ENCODE assay signal across 1 cellular context in the genomic region with DNA sequence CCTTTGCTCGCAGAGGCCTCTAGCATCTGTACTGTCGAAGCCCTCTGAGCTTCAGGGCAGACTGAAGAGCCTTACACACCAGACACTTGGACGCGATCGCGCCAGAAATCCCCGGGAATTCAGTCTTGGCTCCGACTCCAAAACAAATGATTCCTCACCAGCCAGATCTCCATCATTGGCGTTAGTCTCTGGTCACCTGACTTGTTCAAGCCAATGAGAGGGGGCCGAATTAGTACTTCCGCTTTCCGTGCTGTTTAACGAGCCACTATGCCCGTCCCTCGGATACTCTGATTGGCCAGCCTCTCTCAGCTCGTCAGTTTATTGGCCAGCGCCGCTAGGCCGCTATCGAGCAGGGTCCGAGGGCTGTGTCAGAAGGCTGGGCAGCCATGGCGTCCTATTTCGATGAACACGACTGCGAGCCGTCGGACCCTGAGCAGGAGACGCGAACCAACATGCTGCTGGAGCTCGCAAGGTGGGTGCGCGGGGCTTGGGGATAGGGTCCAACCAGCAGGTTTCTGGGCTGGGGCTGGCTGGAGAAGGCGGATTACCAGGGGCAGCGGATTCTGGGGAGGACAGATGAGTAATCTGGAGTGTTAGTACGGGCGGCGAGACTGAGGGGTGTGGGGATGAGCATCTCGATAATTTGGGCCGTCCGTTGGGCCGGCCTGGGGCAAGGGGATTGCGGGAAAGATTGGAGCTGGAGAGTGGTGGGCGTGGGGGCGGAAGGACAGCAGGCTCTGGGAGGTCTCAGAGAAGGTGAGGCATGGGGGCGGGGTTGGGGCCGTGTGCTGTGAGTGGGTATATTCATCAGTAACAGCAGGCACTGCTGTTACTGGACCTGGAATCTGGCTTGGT.
TF ChIP-seq lines count a peak whose summit lies in the region.

TSS of gene RNF181 (plus strand) at position 368 of the 855 bp plus-strand sequence. CDS start at position 387, 19 bp downstream.

TF ChIP-seq in K562, 482 proteins besides CTCF, POLR2A, EP300 and RAD21 (continued from another document and continues in another):
- TF ChIP-seq, protein P1, sequence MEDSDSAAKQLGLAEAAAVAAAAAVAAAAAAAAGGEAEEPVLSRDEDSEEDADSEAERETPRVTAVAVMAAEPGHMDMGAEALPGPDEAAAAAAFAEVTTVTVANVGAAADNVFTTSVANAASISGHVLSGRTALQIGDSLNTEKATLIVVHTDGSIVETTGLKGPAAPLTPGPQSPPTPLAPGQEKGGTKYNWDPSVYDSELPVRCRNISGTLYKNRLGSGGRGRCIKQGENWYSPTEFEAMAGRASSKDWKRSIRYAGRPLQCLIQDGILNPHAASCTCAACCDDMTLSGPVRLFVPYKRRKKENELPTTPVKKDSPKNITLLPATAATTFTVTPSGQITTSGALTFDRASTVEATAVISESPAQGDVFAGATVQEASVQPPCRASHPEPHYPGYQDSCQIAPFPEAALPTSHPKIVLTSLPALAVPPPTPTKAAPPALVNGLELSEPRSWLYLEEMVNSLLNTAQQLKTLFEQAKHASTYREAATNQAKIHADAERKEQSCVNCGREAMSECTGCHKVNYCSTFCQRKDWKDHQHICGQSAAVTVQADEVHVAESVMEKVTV (CRISPR knock-in tag; IDR thresholded peaks at IDR 0.05), result no peak
- TF ChIP-seq SMARCA5 (IDR thresholded peaks at IDR 0.05) (no peak), HNRNPK (IDR thresholded peaks at IDR 0.05; ENCODE audit: low read depth, low read length, poor library complexity, severe bottlenecking) (no peak), GATA2 (CRISPR knock-in tag; IDR thresholded peaks at IDR 0.05) (no peak), KLF1 (tag; IDR thresholded peaks at IDR 0.05) (no peak), BCL6 (CRISPR knock-in tag; IDR thresholded peaks at IDR 0.05) (no peak), MLX (CRISPR knock-in tag; conservative IDR thresholded peaks at IDR 0.05) (no peak), SMC3 (conservative IDR thresholded peaks at IDR 0.05; ENCODE audit: insufficient read depth, low read depth, low read length) (no peak), MBD1 (CRISPR knock-in tag; IDR thresholded peaks at IDR 0.05) (no peak), ELK3 (CRISPR knock-in tag; IDR thresholded peaks at IDR 0.05) (no peak), NR0B1 (IDR thresholded peaks at IDR 0.05; ENCODE audit: partially characterized antibody) (no peak), ZNF561 (CRISPR knock-in tag; conservative IDR thresholded peaks at IDR 0.05) (no peak), DLX4 (CRISPR knock-in tag; IDR thresholded peaks at IDR 0.05) (no peak), ZBTB33 (CRISPR knock-in tag; IDR thresholded peaks at IDR 0.05) (no peak), ARNT (IDR thresholded peaks at IDR 0.05) (no peak; a peak in 1 of 4 replicates), ZNF407 (IDR thresholded peaks at IDR 0.05; ENCODE audit: low read depth) (no peak), RAD51 (IDR thresholded peaks at IDR 0.05; ENCODE audit: borderline replicate concordance, low read depth) (peak; percentile 94), EP400 (IDR thresholded peaks at IDR 0.05) (peak; percentile 89), ZNF449 (CRISPR knock-in tag; IDR thresholded peaks at IDR 0.05) (no peak), PML (IDR thresholded peaks at IDR 0.05; ENCODE audit: low read length) (peak; percentile 81; the same call in 1 of the 2 replicates), POU5F1 (IDR thresholded peaks at IDR 0.05; ENCODE audit: borderline replicate concordance, low read depth, low read length, partially characterized antibody) (no peak)
- TF ChIP-seq, protein P2, sequence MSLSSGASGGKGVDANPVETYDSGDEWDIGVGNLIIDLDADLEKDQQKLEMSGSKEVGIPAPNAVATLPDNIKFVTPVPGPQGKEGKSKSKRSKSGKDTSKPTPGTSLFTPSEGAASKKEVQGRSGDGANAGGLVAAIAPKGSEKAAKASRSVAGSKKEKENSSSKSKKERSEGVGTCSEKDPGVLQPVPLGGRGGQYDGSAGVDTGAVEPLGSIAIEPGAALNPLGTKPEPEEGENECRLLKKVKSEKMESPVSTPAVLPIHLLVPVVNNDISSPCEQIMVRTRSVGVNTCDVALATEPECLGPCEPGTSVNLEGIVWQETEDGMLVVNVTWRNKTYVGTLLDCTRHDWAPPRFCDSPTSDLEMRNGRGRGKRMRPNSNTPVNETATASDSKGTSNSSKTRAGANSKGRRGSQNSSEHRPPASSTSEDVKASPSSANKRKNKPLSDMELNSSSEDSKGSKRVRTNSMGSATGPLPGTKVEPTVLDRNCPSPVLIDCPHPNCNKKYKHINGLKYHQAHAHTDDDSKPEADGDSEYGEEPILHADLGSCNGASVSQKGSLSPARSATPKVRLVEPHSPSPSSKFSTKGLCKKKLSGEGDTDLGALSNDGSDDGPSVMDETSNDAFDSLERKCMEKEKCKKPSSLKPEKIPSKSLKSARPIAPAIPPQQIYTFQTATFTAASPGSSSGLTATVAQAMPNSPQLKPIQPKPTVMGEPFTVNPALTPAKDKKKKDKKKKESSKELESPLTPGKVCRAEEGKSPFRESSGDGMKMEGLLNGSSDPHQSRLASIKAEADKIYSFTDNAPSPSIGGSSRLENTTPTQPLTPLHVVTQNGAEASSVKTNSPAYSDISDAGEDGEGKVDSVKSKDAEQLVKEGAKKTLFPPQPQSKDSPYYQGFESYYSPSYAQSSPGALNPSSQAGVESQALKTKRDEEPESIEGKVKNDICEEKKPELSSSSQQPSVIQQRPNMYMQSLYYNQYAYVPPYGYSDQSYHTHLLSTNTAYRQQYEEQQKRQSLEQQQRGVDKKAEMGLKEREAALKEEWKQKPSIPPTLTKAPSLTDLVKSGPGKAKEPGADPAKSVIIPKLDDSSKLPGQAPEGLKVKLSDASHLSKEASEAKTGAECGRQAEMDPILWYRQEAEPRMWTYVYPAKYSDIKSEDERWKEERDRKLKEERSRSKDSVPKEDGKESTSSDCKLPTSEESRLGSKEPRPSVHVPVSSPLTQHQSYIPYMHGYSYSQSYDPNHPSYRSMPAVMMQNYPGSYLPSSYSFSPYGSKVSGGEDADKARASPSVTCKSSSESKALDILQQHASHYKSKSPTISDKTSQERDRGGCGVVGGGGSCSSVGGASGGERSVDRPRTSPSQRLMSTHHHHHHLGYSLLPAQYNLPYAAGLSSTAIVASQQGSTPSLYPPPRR (CRISPR knock-in tag; IDR thresholded peaks at IDR 0.05; ENCODE audit: borderline replicate concordance), result no peak
